In the genomic region with DNA sequence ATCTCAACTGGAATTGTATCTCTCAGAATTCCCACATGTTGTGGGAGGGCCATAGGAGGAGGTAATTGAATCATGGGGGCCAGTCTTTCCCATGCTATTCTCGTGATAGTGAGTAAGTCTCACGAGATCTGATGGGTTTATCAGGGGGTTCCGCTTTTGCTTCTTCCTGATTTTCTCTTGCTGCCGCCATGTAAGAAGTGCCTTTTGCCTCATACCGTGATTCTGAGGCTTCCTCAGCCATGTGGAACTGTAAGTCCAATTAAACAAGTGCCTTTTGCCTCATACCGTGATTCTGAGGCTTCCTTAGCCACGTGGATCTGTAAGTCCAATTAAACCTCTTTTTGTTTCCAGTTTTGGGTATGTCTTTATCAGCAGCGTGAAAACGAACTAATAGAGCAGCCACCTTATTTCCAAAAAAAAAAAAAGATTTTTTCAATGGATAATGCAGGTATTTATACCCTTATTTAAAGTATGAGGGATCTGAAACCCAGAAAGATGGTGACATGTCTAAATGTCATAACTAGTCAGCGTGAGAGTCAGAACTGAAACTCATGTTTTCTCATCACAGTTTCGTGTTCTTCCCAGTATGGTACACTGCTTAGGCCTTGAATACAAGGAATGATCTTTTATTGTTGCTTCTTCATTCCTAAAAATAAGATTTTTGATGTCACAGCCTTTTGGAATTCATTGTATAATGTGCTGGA, we compare ENCODE assay signal across 1 cellular context.
TF ChIP-seq lines count a peak whose summit lies in the region.

No MANE protein-coding gene starts in this region.

TF ChIP-seq in IMR-90, 13 proteins besides CTCF, POLR2A, EP300 and RAD21:
- TF ChIP-seq BHLHE40 (IDR thresholded peaks at IDR 0.05; ENCODE audit: low read depth, low read length): no peak
- TF ChIP-seq MAFK (IDR thresholded peaks at IDR 0.05; ENCODE audit: low read depth, low read length): no peak
- TF ChIP-seq RFX5 (IDR thresholded peaks at IDR 0.05; ENCODE audit: low read depth, low read length): no peak
- TF ChIP-seq FOS (IDR thresholded peaks at IDR 0.05; ENCODE audit: low read depth, low read length): no peak
- TF ChIP-seq MXI1 (IDR thresholded peaks at IDR 0.05; ENCODE audit: borderline replicate concordance, low read depth, low read length): no peak
- no peak for TF ChIP-seq SMC3 (IDR thresholded peaks at IDR 0.05; ENCODE audit: low read depth, low read length)
- no peak for TF ChIP-seq NFE2L2 (IDR thresholded peaks at IDR 0.05; ENCODE audit: low read depth, low read length)
- no peak for TF ChIP-seq CHD1 (IDR thresholded peaks at IDR 0.05; ENCODE audit: low read depth, low read length)
- TF ChIP-seq, protein P1, sequence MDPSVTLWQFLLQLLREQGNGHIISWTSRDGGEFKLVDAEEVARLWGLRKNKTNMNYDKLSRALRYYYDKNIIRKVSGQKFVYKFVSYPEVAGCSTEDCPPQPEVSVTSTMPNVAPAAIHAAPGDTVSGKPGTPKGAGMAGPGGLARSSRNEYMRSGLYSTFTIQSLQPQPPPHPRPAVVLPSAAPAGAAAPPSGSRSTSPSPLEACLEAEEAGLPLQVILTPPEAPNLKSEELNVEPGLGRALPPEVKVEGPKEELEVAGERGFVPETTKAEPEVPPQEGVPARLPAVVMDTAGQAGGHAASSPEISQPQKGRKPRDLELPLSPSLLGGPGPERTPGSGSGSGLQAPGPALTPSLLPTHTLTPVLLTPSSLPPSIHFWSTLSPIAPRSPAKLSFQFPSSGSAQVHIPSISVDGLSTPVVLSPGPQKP (IDR thresholded peaks at IDR 0.05; ENCODE audit: borderline replicate concordance, low read depth, low read length): no peak
- TF ChIP-seq MAZ (IDR thresholded peaks at IDR 0.05; ENCODE audit: borderline replicate concordance, low read depth, low read length): no peak
- TF ChIP-seq RCOR1 (IDR thresholded peaks at IDR 0.05; ENCODE audit: insufficient replicate concordance, low read length): no peak
- TF ChIP-seq USF2 (IDR thresholded peaks at IDR 0.05; ENCODE audit: low read depth, low read length): no peak
- TF ChIP-seq CEBPB (IDR thresholded peaks at IDR 0.05; ENCODE audit: low read depth, low read length): no peak
